1 cellular context compared by ENCODE assay signal in genomic region chr1:178530520-178530919, GRCh38.
TF ChIP-seq lines count a peak whose summit lies in the region.

No MANE protein-coding gene starts in this region.

TF ChIP-seq in IMR-90, 13 proteins besides CTCF, POLR2A, EP300 and RAD21:
- no peak for TF ChIP-seq RCOR1 (IDR thresholded peaks at IDR 0.05; ENCODE audit: insufficient replicate concordance, low read length)
- no peak for TF ChIP-seq BHLHE40 (IDR thresholded peaks at IDR 0.05; ENCODE audit: low read depth, low read length)
- no peak for TF ChIP-seq NFE2L2 (IDR thresholded peaks at IDR 0.05; ENCODE audit: low read depth, low read length)
- TF ChIP-seq ELK1 (IDR thresholded peaks at IDR 0.05; ENCODE audit: borderline replicate concordance, low read depth, low read length): no peak
- no peak for TF ChIP-seq RFX5 (IDR thresholded peaks at IDR 0.05; ENCODE audit: low read depth, low read length)
- TF ChIP-seq CEBPB (IDR thresholded peaks at IDR 0.05; ENCODE audit: low read depth, low read length): no peak
- TF ChIP-seq MXI1 (IDR thresholded peaks at IDR 0.05; ENCODE audit: borderline replicate concordance, low read depth, low read length): no peak
- no peak for TF ChIP-seq CHD1 (IDR thresholded peaks at IDR 0.05; ENCODE audit: low read depth, low read length)
- no peak for TF ChIP-seq FOS (IDR thresholded peaks at IDR 0.05; ENCODE audit: low read depth, low read length)
- no peak for TF ChIP-seq MAZ (IDR thresholded peaks at IDR 0.05; ENCODE audit: borderline replicate concordance, low read depth, low read length)
- TF ChIP-seq USF2 (IDR thresholded peaks at IDR 0.05; ENCODE audit: low read depth, low read length): no peak
- TF ChIP-seq MAFK (IDR thresholded peaks at IDR 0.05; ENCODE audit: low read depth, low read length): no peak
- TF ChIP-seq SMC3 (IDR thresholded peaks at IDR 0.05; ENCODE audit: low read depth, low read length): no peak
